Comparison of ENCODE assay signal across 32 cellular contexts in genomic region chr20:60264024-60264709, GRCh38.
"Had no signal": no experiment of that assay in that cellular context is flagged by ENCODE, and none has a peak within 500 bp of the region (broad histone marks: within the 10 kb centered on the region; RNA-seq: fewer than 3 reads in every experiment).

No MANE protein-coding gene starts in this region.

- H3K4me3 ChIP-seq: adrenal gland, body of pancreas, esophagus muscularis mucosa, gastrocnemius medialis had no signal

- FAIRE-seq: colon had no signal

- DNase-seq: activated B cell treated with CpG ODN at 0.5 μM for 24 hours; activated CD4-positive, alpha-beta T cell treated with anti-CD3 and anti-CD28 coated beads for 48 hours; activated CD4-positive, alpha-beta T cell treated with anti-CD3 and anti-CD28 coated beads, Interleukin-2, amount 50 U/mL, for 1 hour; activated CD4-positive, alpha-beta T cell treated with anti-CD3 and anti-CD28 coated beads, Interleukin-2, amount 50 U/mL, for 48 hours; activated CD8-positive, alpha-beta memory T cell treated with anti-CD3 and anti-CD28 coated beads for 24 hours; activated CD8-positive, alpha-beta T cell treated with anti-CD3 and anti-CD28 coated beads for 36 hours; activated effector memory CD4-positive, alpha-beta T cell treated with Interleukin-2 at 50 U/mL for 16 hours; activated naive CD4-positive, alpha-beta T cell treated with anti-CD3 and anti-CD28 coated beads for 36 hours; activated naive CD8-positive, alpha-beta T cell treated with anti-CD3 and anti-CD28 coated beads for 36 hours; activated naive CD8-positive, alpha-beta T cell treated with anti-CD3 and anti-CD28 coated beads, Interleukin-2, amount 50 U/mL, for 24 hours; activated T-cell treated with anti-CD3 and anti-CD28 coated beads, Interleukin-2, amount 50 U/mL, for 4 hours; adrenal gland; amygdala; aorta; body of pancreas; caudate nucleus; cortex of kidney; dermis blood vessel endothelial cell; effector CD4-positive, alpha-beta T cell; effector memory CD8-positive, alpha-beta T cell; erythroblast; foreskin keratinocyte; gastrocnemius medialis; glutamatergic neuron; T-helper 1 cell; T-helper 17 cell; T1000; WERI-Rb-1 had no signal

- ATAC-seq: activated CD4-positive, CD25-positive, alpha-beta regulatory T cell treated with anti-CD3 and anti-CD28 coated beads, Interleukin-2, amount 50 U/mL, for 24 hours; activated CD8-positive, alpha-beta T cell treated with anti-CD3 and anti-CD28 coated beads for 36 hours; activated naive CD8-positive, alpha-beta T cell treated with anti-CD3 and anti-CD28 coated beads, Interleukin-2, amount 50 U/mL, for 24 hours; activated T-cell treated with anti-CD3 and anti-CD28 coated beads, Interleukin-2, amount 50 U/mL, for 4 hours; activated T-helper 17 cell treated with anti-CD3 and anti-CD28 coated beads, Interleukin-2, amount 50 U/mL, for 72 hours; body of pancreas; effector memory CD8-positive, alpha-beta T cell; foreskin keratinocyte; gastrocnemius medialis; T-helper 17 cell had no signal

- H3K27ac ChIP-seq: adrenal gland, body of pancreas, esophagus muscularis mucosa, foreskin keratinocyte, gastrocnemius medialis, WERI-Rb-1 had no signal

- H3K27me3 ChIP-seq: adrenal gland, body of pancreas, gastrocnemius medialis had no signal

- H3K4me1 ChIP-seq: adrenal gland, body of pancreas, esophagus muscularis mucosa, foreskin keratinocyte, gastrocnemius medialis had no signal

- H3K36me3 ChIP-seq: adrenal gland, esophagus muscularis mucosa, gastrocnemius medialis, WERI-Rb-1 had no signal

- H3K9me3 ChIP-seq: adrenal gland, body of pancreas, esophagus muscularis mucosa, gastrocnemius medialis had no signal
